In the genomic region with DNA sequence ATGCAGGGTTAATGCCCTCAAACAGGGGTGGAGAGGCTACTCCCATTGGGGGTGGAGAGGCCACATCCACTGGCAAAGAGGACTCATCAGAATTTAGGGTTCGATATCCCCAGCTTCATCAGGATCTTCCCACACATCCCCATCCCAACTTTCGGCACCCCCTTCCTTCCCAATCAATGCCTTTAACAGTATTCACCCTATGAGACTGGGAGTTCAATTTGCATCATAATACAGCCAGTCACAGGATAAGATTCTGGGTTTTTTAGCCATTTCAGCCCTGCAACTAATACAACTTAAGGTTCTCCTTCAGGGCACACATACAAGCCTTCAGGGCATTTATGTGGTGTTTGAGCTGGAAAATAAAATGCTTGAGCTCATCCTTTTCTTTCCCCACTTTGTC, we compare ENCODE assay signal across 24 cellular contexts.
A peak's percentile ranks its signal among the peaks of the same experiment; 100 is the strongest.
DNase-seq lines count a peak whose midpoint lies in the region; ATAC-seq, FAIRE-seq and TF ChIP-seq lines count a peak whose summit lies in the region.
"Had no signal": no experiment of that assay in that cellular context is flagged by ENCODE, and none has a peak within 500 bp of the region (broad histone marks: within the 10 kb centered on the region; RNA-seq: fewer than 3 reads in every experiment).

No MANE protein-coding gene starts in this region.

- no peak overlapping the region for H4K91ac ChIP-seq in H1 (replicated peaks; ENCODE audit: insufficient read length, low read length)

- no peak overlapping the region for H3K4ac ChIP-seq in H1 (replicated peaks; ENCODE audit: insufficient read length, low read depth, low read length)

- H3K18ac ChIP-seq in H1 (ENCODE audit: extremely low read depth, low read length): no peak overlapping the region

- H3K4me3 ChIP-seq in HUES48 (ENCODE audit: low read depth, low read length): peak overlapping the region; percentile 20; the same call in 1 of the 2 replicates
- peak overlapping the region in 1 of 4 experiments; percentile 22; a peak in 1 of 8 replicates for H3K4me3 ChIP-seq in H1 (ENCODE audit: extremely low read depth in 1 of 4, insufficient read depth in 2 of 4, low read depth in 3 of 4, low read length in 4 of 4)
- H3K4me3 ChIP-seq: A549; BLaER1 treated with 17β-estradiol and CSF1 and Interleukin-3, amounts not matched to agents 10 nM and 100 nM had no signal

- H2BK120ac ChIP-seq in H1 (replicated peaks; ENCODE audit: low read depth, low read length): no peak overlapping the region

- H2AK5ac ChIP-seq in H1 (ENCODE audit: low read depth, low read length): no peak overlapping the region

- DNase-seq in H1 (ENCODE audit: low read depth in 1 of 2, low spot score in 2 of 2) (no peak), iPS-NIHi11 (ENCODE audit: low spot score) (peak; percentile 8)
- DNase-seq: 8988T; ACHN; AML-193; BE2C; CD4-positive, alpha-beta T cell; CD8-positive, alpha-beta memory T cell; DMS 273 treated with DMSO at 0.1 percent for 48 hours; DMS79; EL; GF-D8; GOT3; H7; HCEC 1CT had no signal

- 85% methylated on average over 2 of the region's 2 CpGs; no CpG with 5 or more reads in 1 of the 2 experiments for WGBS in H1 (ENCODE audit: extremely low coverage in 1 of 2, insufficient coverage in 1 of 2, insufficient read length in 1 of 2, insufficient replicate concordance in 2 of 2, low coverage in 1 of 2, low lambda C conversion rate in 2 of 2, missing lambda C conversion rate in 1 of 2), 2 experiments

- H3K9me3 ChIP-seq in HUES48 (ENCODE audit: control insufficient read depth, insufficient read depth, low read length) (peaks cover 12% of the 10 kb centered on the region), H1 (ENCODE audit: insufficient read depth in 2 of 2, low read depth in 1 of 2, low read length in 1 of 2) (peaks cover 7 to 13% of the 10 kb centered on the region in 2 experiments; a peak in 3 of 4 replicates)
- H3K9me3 ChIP-seq: A549, BE2C had no signal

- no peak overlapping the region for H3K27ac ChIP-seq in HUES48 (ENCODE audit: low read depth, low read length)
- H3K27ac ChIP-seq in H1 (ENCODE audit: low read depth, low read length): no peak overlapping the region
- H3K27ac ChIP-seq: A549; BLaER1 treated with 17β-estradiol and CSF1 and Interleukin-3, amounts not matched to agents 10 nM and 100 nM had no signal

- H2BK20ac ChIP-seq in H1 (ENCODE audit: low read length): no peak overlapping the region

- no peak overlapping the region for H2BK5ac ChIP-seq in H1 (ENCODE audit: low read depth, low read length)

- no peak overlapping the region for H4K8ac ChIP-seq in H1 (ENCODE audit: extremely low read depth, insufficient read depth, low read length)

- ATAC-seq in activated CD4-positive, CD25-positive, alpha-beta regulatory T cell treated with anti-CD3 and anti-CD28 coated beads, Interleukin-2, amount 50 U/mL, for 24 hours: no peak
- ATAC-seq in GM21619 (IDR thresholded peaks at IDR 0.05; ENCODE audit: unreplicated experiment) (no peak), HG02885 (IDR thresholded peaks at IDR 0.05; ENCODE audit: poor library complexity, unreplicated experiment) (no peak)
- ATAC-seq: A549 had no signal

- TF ChIP-seq POLR2A in H1 (IDR thresholded peaks at IDR 0.05; ENCODE audit: control extremely low read depth in 1 of 2, low read depth in 2 of 2, low read length in 2 of 2): no peak

- no peak for TF ChIP-seq CTCF in H1 (IDR thresholded peaks at IDR 0.05; ENCODE audit: control extremely low read depth in 1 of 3, insufficient read depth in 1 of 3, low read depth in 1 of 3, low read length in 3 of 3)

- peaks cover 6% of the 10 kb centered on the region; the same call in 1 of the 2 replicates for H3K79me1 ChIP-seq in H1 (ENCODE audit: low read depth, low read length)

- H3K9ac ChIP-seq in HUES48 (ENCODE audit: low read depth, low read length) (no peak overlapping the region), H1 (replicated peaks in 1 of 4; ENCODE audit: extremely low read depth in 1 of 4, low read depth in 3 of 4, low read length in 3 of 4) (no peak overlapping the region)
- H3K9ac ChIP-seq: BLaER1 treated with 17β-estradiol and CSF1 and Interleukin-3, amounts not matched to agents 10 nM and 100 nM had no signal

- POLR2A ChIA-PET in H1 (lab: Charles Lee; ENCODE audit: partially characterized antibody): interaction anchor here (1.1 kb wide), 1 partner anchor 18 kb away, joined by 3 read pairs; no protein-coding TSS in a partner anchor

- TF ChIP-seq RAD21 in H1 (IDR thresholded peaks at IDR 0.05 in 1 of 2, conservative IDR thresholded peaks at IDR 0.05 in 1 of 2; ENCODE audit: low read depth in 2 of 2, low read length in 2 of 2): no peak

- no peak overlapping the region for H2BK15ac ChIP-seq in H1 (ENCODE audit: low read length)

- H3K23me2 ChIP-seq in H1 (ENCODE audit: low read depth, low read length): no peaks in the 10 kb centered on the region

- no peak overlapping the region for H3K14ac ChIP-seq in H1 (ENCODE audit: insufficient read length)

- CTCF ChIA-PET in H1 (lab: Charles Lee; ENCODE audit: partially characterized antibody): no interaction called here

- H3K36me3 ChIP-seq in HUES48 (ENCODE audit: control insufficient read depth, insufficient read depth, low read length) (no peaks in the 10 kb centered on the region), H1 (ENCODE audit: control insufficient read depth in 2 of 4, insufficient read depth in 4 of 4, low read length in 3 of 4) (0 out of 8 replicates have a peak, but pooled peaks cover 0 to 7% (median 0%) of the 10 kb centered on the region in 4 experiments)
- H3K36me3 ChIP-seq: BE2C had no signal

- H2BK12ac ChIP-seq in H1 (ENCODE audit: low read depth, low read length): no peak overlapping the region

- no peaks in the 10 kb centered on the region for H4K20me1 ChIP-seq in H1 (replicated peaks in 1 of 2; ENCODE audit: control insufficient read depth in 1 of 2, insufficient read depth in 2 of 2, low read length in 2 of 2)
- H4K20me1 ChIP-seq: BLaER1 treated with 17β-estradiol and CSF1 and Interleukin-3, amounts not matched to agents 10 nM and 100 nM had no signal

- H2AFZ ChIP-seq in H1 (ENCODE audit: low read length): no peak overlapping the region

- H3K4me2 ChIP-seq in H1 (ENCODE audit: insufficient read depth in 1 of 2, low read depth in 2 of 2, low read length in 2 of 2): no peak overlapping the region; a peak in 1 of 4 replicates
- H3K4me2 ChIP-seq: A549; BLaER1 treated with 17β-estradiol and CSF1 and Interleukin-3, amounts not matched to agents 10 nM and 100 nM had no signal

- H3K4me1 ChIP-seq in HUES48 (ENCODE audit: control insufficient read depth, insufficient read depth, low read length): peaks cover 20% of the 10 kb centered on the region
- H3K4me1 ChIP-seq in H1 (replicated peaks in 1 of 4; ENCODE audit: control insufficient read depth in 3 of 4, insufficient read depth in 4 of 4, low read length in 3 of 4): peaks cover 0 to 3% (median 0%) of the 10 kb centered on the region in 4 experiments; a peak in 2 of 7 replicates
- H3K4me1 ChIP-seq: BE2C had no signal

- H3K27me3 ChIP-seq in HUES48 (ENCODE audit: control insufficient read depth, insufficient read depth, low read length) (no peaks in the 10 kb centered on the region), H1 (replicated peaks in 1 of 4; ENCODE audit: control insufficient read depth in 3 of 4, extremely low read depth in 1 of 4, insufficient read depth in 3 of 4, low read length in 3 of 4) (no peaks in the 10 kb centered on the region)
- H3K27me3 ChIP-seq: BE2C; BLaER1 treated with 17β-estradiol and CSF1 and Interleukin-3, amounts not matched to agents 10 nM and 100 nM had no signal

- H3K23ac ChIP-seq in H1 (ENCODE audit: insufficient read length): no peak overlapping the region

- no peak for TF ChIP-seq EP300 in H1 (IDR thresholded peaks at IDR 0.05; ENCODE audit: borderline replicate concordance in 1 of 2, low read depth in 2 of 2, low read length in 2 of 2)

- H4K5ac ChIP-seq in H1 (ENCODE audit: insufficient read length, low read depth, low read length): no peak overlapping the region

- peaks cover 0 to 27% of the 10 kb centered on the region in 2 experiments; a peak in 2 of 4 replicates for H3K79me2 ChIP-seq in H1 (ENCODE audit: control insufficient read depth in 1 of 2, insufficient read depth in 2 of 2, low read length in 2 of 2)

- H3K56ac ChIP-seq in H1 (replicated peaks; ENCODE audit: insufficient read length, low read depth, low read length): no peak overlapping the region

- peak; percentile 32 for FAIRE-seq in H1 (lab: Jason Lieb, UNC)
- FAIRE-seq: A549, D721Med, GM12891, GM18507 had no signal

TF ChIP-seq in H1, 55 proteins besides CTCF, POLR2A, EP300 and RAD21:
- TF ChIP-seq POU5F1 (IDR thresholded peaks at IDR 0.05; ENCODE audit: low read depth, low read length) (0 out of 2 replicates have a peak, but pooled peaks have one; percentile 46), HDAC6 (IDR thresholded peaks at IDR 0.05; ENCODE audit: low read depth, low read length) (no peak)
